8 cellular contexts compared by ENCODE assay signal in genomic region chr19:14366529-14366928, GRCh38. TPM values are rescaled to one million over a fixed set of nuclear protein-coding genes. Genes with fewer than 3 reads are reported as not detected.
DNase-seq lines count a peak whose midpoint lies in the region; ATAC-seq, FAIRE-seq and TF ChIP-seq lines count a peak whose summit lies in the region.

No MANE protein-coding gene starts in this region.

- peaks cover 14% of the 10 kb centered on the region for H3K4me1 Mint-ChIP-seq in Calu3 (ENCODE audit: low read depth, unreplicated experiment)

- H3K36me3 Mint-ChIP-seq in Calu3 (ENCODE audit: insufficient read depth, unreplicated experiment) = peaks cover 16% of the 10 kb centered on the region

- no peaks in the 10 kb centered on the region for H3K9me3 Mint-ChIP-seq in Calu3 (ENCODE audit: low read depth, unreplicated experiment)

- peak; percentile 34 to 35 for ATAC-seq in activated CD4-positive, CD25-positive, alpha-beta regulatory T cell treated with anti-CD3 and anti-CD28 coated beads, Interleukin-2, amount 50 U/mL, for 24 hours
- no peak for ATAC-seq in GM18517 (IDR thresholded peaks at IDR 0.05; ENCODE audit: unreplicated experiment)

- H3K4me3 ChIP-seq in H7 (ENCODE audit: insufficient read depth, low read depth, low read length) = no peak overlapping the region
- H3K4me3 ChIP-seq in bronchial epithelial cell (ENCODE audit: low read depth, low read length) = no peak overlapping the region

- peaks cover 16% of the 10 kb centered on the region for H3K27me3 Mint-ChIP-seq in Calu3 (ENCODE audit: unreplicated experiment)

- CTCF ChIA-PET in Calu3 (lab: Charles Lee) = interaction anchor here (0.7 to 1.4 kb wide), 3 partner anchors 14 to 217 kb away, joined by 3 to 5 read pairs (median 5); no protein-coding TSS in a partner anchor

- H3K27me3 ChIP-seq in H7 (ENCODE audit: control insufficient read depth, insufficient read depth, low read length) (no peaks in the 10 kb centered on the region), bronchial epithelial cell (ENCODE audit: control insufficient read depth, insufficient read depth, low read length) (no peaks in the 10 kb centered on the region)

- H3K27ac Mint-ChIP-seq in Calu3 (ENCODE audit: unreplicated experiment) = peak overlapping the region; percentile 76

- H3K4me3 Mint-ChIP-seq in Calu3 (ENCODE audit: low read depth, unreplicated experiment) = no peak overlapping the region

- no peak for TF ChIP-seq CTCF in Calu3 (IDR thresholded peaks at IDR 0.05; ENCODE audit: unreplicated experiment)
- no peak for TF ChIP-seq CTCF in bronchial epithelial cell (IDR thresholded peaks at IDR 0.05; ENCODE audit: insufficient read depth, low read length, severe bottlenecking)

- no TSS peak for BruUV-seq in Calu3 (replicated peaks; lab: Mats Ljungman, UMichigan)

- intact Hi-C loops in Calu3 (cut with micrococcal nuclease; ENCODE audit: unreplicated experiment) = no loop called here

- peak; percentile 84 for DNase-seq in Calu3
- peak; percentile 80 for DNase-seq in H7
- peak; percentile 49 for DNase-seq in NCI-H2081 treated with DMSO at 0.1 percent for 48 hours (lab: John Stamatoyannopoulos, UW)
- peak; percentile 88 for DNase-seq in bronchial epithelial cell (ENCODE audit: low read depth)
- peak; percentile 88 for DNase-seq in left kidney (ENCODE audit: low read depth, low spot score)
- DNase-seq in stimulated activated CD8-positive, alpha-beta memory T cell treated with anti-CD3 and anti-CD28 coated beads, Interleukin-15, amount 100 ng/mL, for 48 hours (ENCODE audit: low read depth in 2 of 2) = peak; percentile 64 to 78

- FAIRE-seq in bronchial epithelial cell (lab: Jason Lieb, UNC) = no peak

- H3K36me3 ChIP-seq in H7 (replicated peaks; ENCODE audit: control insufficient read depth, insufficient read depth, low read length) (no peaks in the 10 kb centered on the region), bronchial epithelial cell (ENCODE audit: control insufficient read depth, insufficient read depth, low read length) (no peaks in the 10 kb centered on the region)

RNA-seq across cellular contexts. Expression of gene ADGRE5, which starts 14.7 kb away (rescaled TPM):
- total RNA-seq in Calu3 (2022) = 72.0 and 90.5 TPM in 2 replicates
- 5.9 and 6.1 TPM in 2 replicates for total RNA-seq in H7 (2014; rRNA removed; shearing (Covaris generic))
- total RNA-seq in bronchial epithelial cell = 2.4 and 3.5 TPM in 2 replicates

RNA-seq across cellular contexts. Expression of gene DDX39A, which starts 52.6 kb away (rescaled TPM):
- total RNA-seq in Calu3 (2022) (96.1 and 104 TPM in 2 replicates), bronchial epithelial cell (36.7 and 54.8 TPM in 2 replicates)
- 94.6 and 131 TPM in 2 replicates for total RNA-seq in H7 (2014; rRNA removed; shearing (Covaris generic))

Comparison
In these comparisons a context has a peak if more than half of its experiments do, and no peak if none do; other contexts are left out.
1. RNA of gene ADGRE5, which starts 14.7 kb away (total RNA-seq): 72.0 to 90.5 TPM in Calu3; 5.9 to 6.1 TPM in H7 and 2.4 to 3.5 TPM in bronchial epithelial cell; every median in the first group is over 10 times any median in the second.
2. Peak in every context shown above with its lines, with median percentiles within 50 percentile points of each other: DNase-seq.